8 cellular contexts compared by ENCODE assay signal in genomic region chr18:9516437-9517064, GRCh38. TPM values are rescaled to one million over a fixed set of nuclear protein-coding genes. Genes with fewer than 3 reads are reported as not detected.
A peak's percentile ranks its signal among the peaks of the same experiment; 100 is the strongest.
DNase-seq lines count a peak whose midpoint lies in the region; ATAC-seq and TF ChIP-seq lines count a peak whose summit lies in the region.

No MANE protein-coding gene starts in this region.

- no peak overlapping the region for H3K4me3 ChIP-seq in upper lobe of right lung

- DNase-seq in CD14-positive monocyte (ENCODE audit: low spot score) = no peak
- peak; percentile 45 for DNase-seq in H4 (ENCODE audit: low spot score)
- DNase-seq in NCI-H524 treated with DMSO at 0.1 percent for 48 hours (lab: John Stamatoyannopoulos, UW) = peak; percentile 10
- DNase-seq in brain pericyte (ENCODE audit: low read depth, low spot score) = peak; percentile 21
- peak; percentile 53 for DNase-seq in left kidney (ENCODE audit: low read depth, low spot score)
- DNase-seq in upper lobe of right lung = no peak
- DNase-seq in stimulated activated CD4-positive, alpha-beta T cell treated with anti-CD3 and anti-CD28 coated beads, Interleukin-2, amount 100 ng/mL, for 24 hours = no peak
- no peak for DNase-seq in putamen (ENCODE audit: low spot score)

- H3K27me3 Mint-ChIP-seq in CD14-positive monocyte (ENCODE audit: low read depth in 3 of 3) = no peaks in the 10 kb centered on the region

- H3K27ac Mint-ChIP-seq in CD14-positive monocyte = no peak overlapping the region

- ATAC-seq in upper lobe of right lung = peak; percentile 86

- no peaks in the 10 kb centered on the region for H3K27me3 ChIP-seq in upper lobe of right lung

- intact Hi-C loops in CD14-positive monocyte (cut with micrococcal nuclease) (loop anchor here (5.0 to 10.0 kb wide), 2 partner anchors 442 to 444 kb away; no protein-coding TSS in a partner anchor), upper lobe of right lung (cut with DNase I) (no loop called here)

- peak; percentile 90 for TF ChIP-seq CTCF in CD14-positive monocyte (IDR thresholded peaks at IDR 0.05)
- TF ChIP-seq CTCF in upper lobe of right lung (IDR thresholded peaks at IDR 0.05) = peak; percentile 90

- no peak overlapping the region for H3K27ac ChIP-seq in upper lobe of right lung

- H3K9me3 Mint-ChIP-seq in CD14-positive monocyte = no peaks in the 10 kb centered on the region

- H3K36me3 ChIP-seq in upper lobe of right lung = peaks cover 20% of the 10 kb centered on the region

- H3K4me1 ChIP-seq in upper lobe of right lung = peaks cover 4% of the 10 kb centered on the region

- peaks cover 39 to 48% of the 10 kb centered on the region in 2 donors for H3K36me3 Mint-ChIP-seq in CD14-positive monocyte

- no peaks in the 10 kb centered on the region for H3K4me1 Mint-ChIP-seq in CD14-positive monocyte

- H3K9me3 ChIP-seq in upper lobe of right lung = no peaks in the 10 kb centered on the region

- H3K4me3 Mint-ChIP-seq in CD14-positive monocyte = no peak overlapping the region

RNA-seq across cellular contexts. Expression of gene RALBP1, which starts 41.2 kb away (rescaled TPM):
- 10 to 100 TPM; 32.8 to 36.0 TPM for polyA plus RNA-seq in CD14-positive monocyte
- 49.0 and 53.8 TPM in 2 replicates for total RNA-seq in H4 (2014; rRNA removed; shearing (Covaris generic))
- total RNA-seq in upper lobe of right lung = 53.3 TPM

Comparison
In these comparisons a context has a peak if more than half of its experiments do, and no peak if none do; other contexts are left out.
1. DNase-seq: peak in H4 (single experiment), NCI-H524 treated with DMSO at 0.1 percent for 48 hours (single experiment), brain pericyte (single experiment) and left kidney (single experiment); none in CD14-positive monocyte (single experiment), upper lobe of right lung (single experiment), stimulated activated CD4-positive, alpha-beta T cell treated with anti-CD3 and anti-CD28 coated beads, Interleukin-2, amount 100 ng/mL, for 24 hours (0 of 2) and putamen (single experiment).